In the genomic region with DNA sequence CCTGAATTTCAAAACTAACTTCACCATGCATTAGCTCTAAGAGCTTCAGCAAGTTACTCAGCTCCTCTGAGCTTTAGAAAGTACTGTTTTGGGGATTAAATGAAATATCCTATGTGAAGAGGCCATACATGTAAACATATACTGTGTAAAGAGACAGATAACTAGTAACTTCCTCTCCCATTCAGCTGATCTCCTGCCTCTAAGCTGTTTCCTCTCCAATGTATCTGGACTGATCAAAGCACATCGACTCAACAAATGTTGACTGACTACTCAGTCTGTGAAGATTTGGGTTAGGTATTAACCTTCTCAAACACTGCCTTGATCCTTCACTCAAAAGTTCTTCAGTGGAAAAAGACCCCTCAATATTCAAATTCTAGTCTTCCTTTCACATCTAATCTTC, we compare ENCODE assay signal across 32 cellular contexts.
"Had no signal": no experiment of that assay in that cellular context is flagged by ENCODE, and none has a peak within 500 bp of the region (broad histone marks: within the 10 kb centered on the region; RNA-seq: fewer than 3 reads in every experiment).

No MANE protein-coding gene starts in this region.

- H3K27me3 Mint-ChIP-seq: activated B cell treated with CpG ODN at 0.5 μM for 24 hours; activated CD4-positive, alpha-beta memory T cell treated with anti-CD3 and anti-CD28 coated beads, Interleukin-2, amount 10 ng/mL, durations not matched to agents 7 days and 5 days; activated naive CD4-positive, alpha-beta T cell treated with anti-CD3 and anti-CD28 coated beads, Interleukin-2, amount 10 ng/mL, durations not matched to agents 7 days and 5 days; activated naive CD8-positive, alpha-beta T cell treated with anti-CD3 and anti-CD28 coated beads, Interleukin-2, amount 10 ng/mL, durations not matched to agents 7 days and 5 days; activated T-cell treated with anti-CD3 and anti-CD28 coated beads, Interleukin-2, amount 50 U/mL, for 24 hours; brain; T-cell had no signal

- H3K27ac Mint-ChIP-seq: activated B cell treated with CpG ODN at 0.5 μM for 24 hours; activated CD4-positive, alpha-beta memory T cell treated with anti-CD3 and anti-CD28 coated beads, Interleukin-2, amount 10 ng/mL, durations not matched to agents 7 days and 5 days; activated naive CD4-positive, alpha-beta T cell treated with anti-CD3 and anti-CD28 coated beads, Interleukin-2, amount 10 ng/mL, durations not matched to agents 7 days and 5 days; activated naive CD4-positive, alpha-beta T cell treated with anti-CD3 and anti-CD28 coated beads, Interleukin-2, amount 50 U/mL, for 72 hours; activated naive CD8-positive, alpha-beta T cell treated with anti-CD3 and anti-CD28 coated beads, Interleukin-2, amount 10 ng/mL, durations not matched to agents 7 days and 5 days; activated T-cell treated with anti-CD3 and anti-CD28 coated beads, Interleukin-2, amount 50 U/mL, for 24 hours; activated T-cell treated with anti-CD3 and anti-CD28 coated beads, Interleukin-2, amount 50 U/mL, for 72 hours; brain; T-cell; T-helper 1 cell treated with Interleukin-12 subunit alpha and Interleukin-12 subunit beta and Interleukin-4 antibody, amounts not matched to agents 30 μg/mL and 1 μg/mL, for 36 hours had no signal

- H3K4me3 ChIP-seq: ascending aorta, breast epithelium, cardiac muscle cell, colonic mucosa had no signal

- H3K4me3 Mint-ChIP-seq: activated B cell treated with CpG ODN at 0.5 μM for 24 hours; activated CD4-positive, alpha-beta memory T cell treated with anti-CD3 and anti-CD28 coated beads, Interleukin-2, amount 10 ng/mL, durations not matched to agents 7 days and 5 days; activated naive CD4-positive, alpha-beta T cell treated with anti-CD3 and anti-CD28 coated beads, Interleukin-2, amount 10 ng/mL, durations not matched to agents 7 days and 5 days; activated naive CD8-positive, alpha-beta T cell treated with anti-CD3 and anti-CD28 coated beads, Interleukin-2, amount 10 ng/mL, durations not matched to agents 7 days and 5 days; activated T-cell treated with anti-CD3 and anti-CD28 coated beads, Interleukin-2, amount 50 U/mL, for 24 hours; activated T-cell treated with anti-CD3 and anti-CD28 coated beads, Interleukin-2, amount 50 U/mL, for 72 hours; brain; T-cell; T-helper 1 cell treated with Interleukin-12 subunit alpha and Interleukin-12 subunit beta and Interleukin-4 antibody, amounts not matched to agents 30 μg/mL and 1 μg/mL, for 36 hours had no signal

- DNase-seq: activated B cell treated with CpG ODN at 0.5 μM for 24 hours; activated CD4-positive, alpha-beta memory T cell treated with anti-CD3 and anti-CD28 coated beads, Interleukin-2, amount 10 ng/mL, durations not matched to agents 7 days and 5 days; activated CD4-positive, alpha-beta T cell treated with anti-CD3 and anti-CD28 coated beads for 48 hours; activated CD4-positive, alpha-beta T cell treated with anti-CD3 and anti-CD28 coated beads, Interleukin-2, amount 50 U/mL, for 4 hours; activated CD8-positive, alpha-beta memory T cell treated with anti-CD3 and anti-CD28 coated beads, Interleukin-2, amount 50 U/mL, for 48 hours; activated gamma-delta T cell; activated naive CD4-positive, alpha-beta T cell; activated naive CD4-positive, alpha-beta T cell treated with anti-CD3 and anti-CD28 coated beads, Interleukin-2, amount 10 ng/mL, durations not matched to agents 7 days and 5 days; activated naive CD8-positive, alpha-beta T cell treated with anti-CD3 and anti-CD28 coated beads, Interleukin-2, amount 10 ng/mL, durations not matched to agents 7 days and 5 days; activated T-cell treated with anti-CD3 and anti-CD28 coated beads for 4 hours; activated T-cell treated with anti-CD3 and anti-CD28 coated beads, Interleukin-2, amount 50 U/mL, for 24 hours; activated T-cell treated with anti-CD3 and anti-CD28 coated beads, Interleukin-2, amount 50 U/mL, for 72 hours; central memory CD4-positive, alpha-beta T cell; cerebellar nuclear complex; colonic mucosa; effector CD8-positive, alpha-beta T cell; foreskin fibroblast; head of caudate nucleus; T-cell; T-helper 9 cell; WERI-Rb-1 had no signal

- H3K9me3 ChIP-seq: ascending aorta, breast epithelium, colonic mucosa had no signal

- H3K36me3 Mint-ChIP-seq: activated naive CD4-positive, alpha-beta T cell treated with anti-CD3 and anti-CD28 coated beads, Interleukin-2, amount 10 ng/mL, durations not matched to agents 7 days and 5 days; activated naive CD8-positive, alpha-beta T cell treated with anti-CD3 and anti-CD28 coated beads, Interleukin-2, amount 10 ng/mL, durations not matched to agents 7 days and 5 days; brain had no signal

- H3K4me1 Mint-ChIP-seq: activated B cell treated with CpG ODN at 0.5 μM for 24 hours; activated CD4-positive, alpha-beta memory T cell treated with anti-CD3 and anti-CD28 coated beads, Interleukin-2, amount 10 ng/mL, durations not matched to agents 7 days and 5 days; activated naive CD4-positive, alpha-beta T cell treated with anti-CD3 and anti-CD28 coated beads, Interleukin-2, amount 10 ng/mL, durations not matched to agents 7 days and 5 days; activated naive CD8-positive, alpha-beta T cell treated with anti-CD3 and anti-CD28 coated beads, Interleukin-2, amount 10 ng/mL, durations not matched to agents 7 days and 5 days; T-cell had no signal

- H3K27ac ChIP-seq: ascending aorta, breast epithelium, cardiac muscle cell, colonic mucosa, epithelial cell of prostate, WERI-Rb-1 had no signal

- H3K4me1 ChIP-seq: ascending aorta, breast epithelium, colonic mucosa had no signal

- H3K27me3 ChIP-seq: ascending aorta, breast epithelium, cardiac muscle cell, colonic mucosa had no signal

- H3K36me3 ChIP-seq: ascending aorta, breast epithelium, cardiac muscle cell, colonic mucosa, WERI-Rb-1 had no signal

- FAIRE-seq: endometrium, endothelial cell of umbilical vein, frontal cortex had no signal

- ATAC-seq: activated CD4-positive, CD25-positive, alpha-beta regulatory T cell treated with anti-CD3 and anti-CD28 coated beads, Interleukin-2, amount 50 U/mL, for 24 hours; T-cell had no signal

- H3K9me3 Mint-ChIP-seq: activated B cell treated with CpG ODN at 0.5 μM for 24 hours; activated CD4-positive, alpha-beta memory T cell treated with anti-CD3 and anti-CD28 coated beads, Interleukin-2, amount 10 ng/mL, durations not matched to agents 7 days and 5 days; activated naive CD4-positive, alpha-beta T cell treated with anti-CD3 and anti-CD28 coated beads, Interleukin-2, amount 10 ng/mL, durations not matched to agents 7 days and 5 days; activated naive CD4-positive, alpha-beta T cell treated with anti-CD3 and anti-CD28 coated beads, Interleukin-2, amount 50 U/mL, for 72 hours; activated naive CD8-positive, alpha-beta T cell treated with anti-CD3 and anti-CD28 coated beads, Interleukin-2, amount 10 ng/mL, durations not matched to agents 7 days and 5 days; activated T-cell treated with anti-CD3 and anti-CD28 coated beads, Interleukin-2, amount 50 U/mL, for 24 hours; activated T-cell treated with anti-CD3 and anti-CD28 coated beads, Interleukin-2, amount 50 U/mL, for 72 hours; brain; T-cell; T-helper 1 cell treated with Interleukin-12 subunit alpha and Interleukin-12 subunit beta and Interleukin-4 antibody, amounts not matched to agents 30 μg/mL and 1 μg/mL, for 36 hours had no signal
